27 cellular contexts compared by ENCODE assay signal in the genomic region with DNA sequence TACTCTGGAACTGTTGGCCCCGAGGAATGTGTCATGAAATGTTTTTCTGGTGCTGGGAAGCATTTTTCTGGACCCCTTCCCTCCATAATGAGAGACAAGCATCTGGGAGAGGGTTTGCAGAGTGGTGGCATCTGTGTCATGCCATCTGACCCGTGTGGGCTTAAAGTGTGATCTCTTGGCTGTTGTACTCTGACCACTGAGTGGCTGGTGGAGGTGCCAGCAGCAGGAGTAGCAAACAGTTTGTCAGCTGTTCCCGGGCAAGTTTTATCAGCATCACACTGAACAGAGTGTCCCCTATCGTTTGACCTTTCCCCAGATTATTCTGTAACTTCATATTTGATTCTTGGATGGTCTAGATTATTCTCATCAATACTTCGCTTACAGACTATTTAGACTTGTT.
"Had no signal": no experiment of that assay in that cellular context is flagged by ENCODE, and none has a peak within 500 bp of the region (broad histone marks: within the 10 kb centered on the region; RNA-seq: fewer than 3 reads in every experiment).

No MANE protein-coding gene starts in this region.

- ATAC-seq: activated CD4-positive, alpha-beta T cell treated with anti-CD3 and anti-CD28 coated beads for 36 hours; activated CD8-positive, alpha-beta memory T cell treated with anti-CD3 and anti-CD28 coated beads, Interleukin-2, amount 10 ng/mL, durations not matched to agents 7 days and 5 days; activated CD8-positive, alpha-beta T cell treated with anti-CD3 and anti-CD28 coated beads, Interleukin-2, amount 10 ng/mL, durations not matched to agents 7 days and 5 days; activated naive CD8-positive, alpha-beta T cell treated with anti-CD3 and anti-CD28 coated beads, Interleukin-2, amount 50 U/mL, for 24 hours; body of pancreas; gastroesophageal sphincter had no signal

- H3K9me3 ChIP-seq: adrenal gland, body of pancreas, colonic mucosa, esophagus squamous epithelium, gastroesophageal sphincter had no signal

- H3K4me3 ChIP-seq: adrenal gland, body of pancreas, colonic mucosa, esophagus squamous epithelium, gastroesophageal sphincter had no signal

- DNase-seq: activated CD4-positive, alpha-beta memory T cell treated with anti-CD3 and anti-CD28 coated beads for 36 hours; activated CD4-positive, alpha-beta T cell treated with anti-CD3 and anti-CD28 coated beads for 36 hours; activated CD4-positive, alpha-beta T cell treated with anti-CD3 and anti-CD28 coated beads, Interleukin-2, amount 10 ng/mL, durations not matched to agents 24 days and 14 days; activated CD4-positive, CD25-positive, alpha-beta regulatory T cell; activated CD4-positive, CD25-positive, alpha-beta regulatory T cell treated with anti-CD3 and anti-CD28 coated beads, Interleukin-2, amount 50 U/mL, for 72 hours; activated CD8-positive, alpha-beta memory T cell treated with anti-CD3 and anti-CD28 coated beads, Interleukin-2, amount 10 ng/mL, durations not matched to agents 7 days and 5 days; activated CD8-positive, alpha-beta memory T cell treated with anti-CD3 and anti-CD28 coated beads, Interleukin-2, amount 50 U/mL, for 4 hours; activated CD8-positive, alpha-beta T cell treated with anti-CD3 and anti-CD28 coated beads, Interleukin-2, amount 10 ng/mL, durations not matched to agents 7 days and 5 days; activated effector memory CD4-positive, alpha-beta T cell treated with anti-CD3 and anti-CD28 coated beads, Interleukin-2, amount 50 U/mL, for 16 hours; activated naive CD4-positive, alpha-beta T cell treated with anti-CD3 and anti-CD28 coated beads for 36 hours; activated naive CD8-positive, alpha-beta T cell treated with anti-CD3 and anti-CD28 coated beads for 36 hours; activated naive CD8-positive, alpha-beta T cell treated with anti-CD3 and anti-CD28 coated beads, Interleukin-2, amount 50 U/mL, for 24 hours; activated T-cell treated with anti-CD3 and anti-CD28 coated beads, Interleukin-2, amount 50 U/mL, for 1 hour; activated T-cell treated with anti-CD3 and anti-CD28 coated beads, Interleukin-2, amount 50 U/mL, for 48 hours; adrenal gland; amygdala; aorta; body of pancreas; central memory CD4-positive, alpha-beta T cell; cerebellar nuclear complex; colonic mucosa; effector CD8-positive, alpha-beta T cell; esophagus squamous epithelium; foreskin melanocyte; T-helper 2 cell had no signal

- H3K4me1 ChIP-seq: adrenal gland, body of pancreas, colonic mucosa, gastroesophageal sphincter had no signal

- H3K36me3 ChIP-seq: adrenal gland, colonic mucosa, esophagus squamous epithelium, gastroesophageal sphincter had no signal

- H3K27me3 ChIP-seq: adrenal gland, body of pancreas, colonic mucosa, esophagus squamous epithelium, gastroesophageal sphincter had no signal

- H3K27ac ChIP-seq: adrenal gland, body of pancreas, colonic mucosa, epithelial cell of prostate, esophagus squamous epithelium, gastroesophageal sphincter had no signal
